8 cellular contexts compared by ENCODE assay signal in the genomic region with DNA sequence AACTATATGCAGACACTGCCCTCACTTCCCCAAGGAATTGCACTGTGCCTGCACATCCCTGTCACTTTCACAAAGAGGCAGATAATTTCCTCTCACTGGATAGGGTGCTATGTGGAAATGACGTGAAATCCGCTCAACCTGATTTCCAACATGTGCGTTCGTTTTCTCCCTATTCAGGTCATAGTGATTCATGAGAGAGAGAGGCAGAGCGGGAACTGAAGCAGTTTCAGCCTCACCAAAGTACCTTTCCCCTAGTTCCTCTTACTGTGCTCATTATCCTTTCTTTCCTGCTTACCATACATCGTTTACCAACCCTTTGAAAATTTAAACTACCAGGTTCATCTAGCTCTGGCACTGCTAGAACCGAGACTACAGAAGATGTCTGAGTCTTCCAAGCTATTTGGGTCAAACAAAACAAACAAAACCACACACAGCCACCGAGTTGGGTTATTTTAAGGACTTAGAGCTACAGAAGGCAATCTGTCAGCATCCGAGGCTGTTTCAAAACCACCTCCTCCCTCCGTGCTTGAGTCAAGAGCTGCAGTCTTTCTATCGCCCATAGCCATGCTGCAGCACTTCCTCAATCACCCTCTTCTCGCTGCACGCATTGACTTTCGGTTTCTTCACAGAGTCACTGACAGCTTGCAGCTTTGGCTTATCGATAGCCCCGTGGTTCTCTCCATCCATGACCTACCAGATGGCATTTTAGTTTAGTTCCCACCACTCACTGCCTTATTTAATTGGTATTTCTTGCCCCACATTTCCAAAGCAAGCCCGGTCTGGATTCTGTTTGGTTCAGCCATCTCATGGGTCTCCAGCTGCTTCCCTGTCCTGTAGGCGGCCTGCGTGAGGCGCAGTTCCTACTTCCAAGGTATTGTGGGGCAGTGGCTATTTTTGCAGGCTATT.
A peak's percentile ranks its signal among the peaks of the same experiment; 100 is the strongest.
DNase-seq lines count a peak whose midpoint lies in the region; ATAC-seq, FAIRE-seq and TF ChIP-seq lines count a peak whose summit lies in the region.

No MANE protein-coding gene starts in this region.

- no peak overlapping the region for H3K4me3 Mint-ChIP-seq in Calu3 (ENCODE audit: low read depth, unreplicated experiment)

- no peaks in the 10 kb centered on the region for H3K27me3 Mint-ChIP-seq in Calu3 (ENCODE audit: unreplicated experiment)

- no TSS peak for BruUV-seq in Calu3 (replicated peaks; lab: Mats Ljungman, UMichigan)

- H3K36me3 Mint-ChIP-seq in Calu3 (ENCODE audit: insufficient read depth, unreplicated experiment) = no peaks in the 10 kb centered on the region

- peak overlapping the region; percentile 47 for H3K4me3 ChIP-seq in fibroblast of villous mesenchyme (ENCODE audit: low read depth, low read length)
- H3K4me3 ChIP-seq in small intestine (ENCODE audit: low read depth in 1 of 2, low read length in 2 of 2) = peak overlapping the region in 1 of 2 donors; percentile 47

- peak overlapping the region; percentile 55 to 62 for H3K27ac ChIP-seq in small intestine (ENCODE audit: low read depth in 1 of 2, low read length in 1 of 2)

- TF ChIP-seq CTCF in fibroblast of villous mesenchyme (IDR thresholded peaks at IDR 0.05; ENCODE audit: insufficient read depth, low read depth, low read length) = peak; percentile 28
- no peak for TF ChIP-seq CTCF in Calu3 (IDR thresholded peaks at IDR 0.05; ENCODE audit: unreplicated experiment)

- no peaks in the 10 kb centered on the region for H3K27me3 ChIP-seq in small intestine (ENCODE audit: control insufficient read depth in 2 of 2, insufficient read depth in 2 of 2, low read length in 2 of 2)

- no peaks in the 10 kb centered on the region for H3K4me1 Mint-ChIP-seq in Calu3 (ENCODE audit: low read depth, unreplicated experiment)

- no peaks in the 10 kb centered on the region for H3K36me3 ChIP-seq in small intestine (ENCODE audit: control insufficient read depth in 2 of 2, insufficient read depth in 2 of 2, low read length in 2 of 2)

- ATAC-seq in GM19023 (IDR thresholded peaks at IDR 0.05; ENCODE audit: unreplicated experiment) = peak; percentile 96
- ATAC-seq in HG03139 (IDR thresholded peaks at IDR 0.05; ENCODE audit: unreplicated experiment) = peak; percentile 97

- CTCF ChIA-PET in Calu3 (lab: Charles Lee) = no interaction called here

- no peak for FAIRE-seq in small intestine (lab: Jason Lieb, UNC)

- no peaks in the 10 kb centered on the region for H3K4me1 ChIP-seq in small intestine (ENCODE audit: control insufficient read depth in 2 of 2, insufficient read depth in 1 of 2, low read depth in 1 of 2, low read length in 1 of 2)

- H3K27ac Mint-ChIP-seq in Calu3 (ENCODE audit: unreplicated experiment) = no peak overlapping the region

- peak; percentile 41 for DNase-seq in AG08396 (ENCODE audit: low spot score)
- DNase-seq in NCI-H774 (lab: John Stamatoyannopoulos, UW) = peak; percentile 92
- DNase-seq in activated CD8-positive, alpha-beta memory T cell treated with anti-CD3 and anti-CD28 coated beads, Interleukin-2, amount 50 U/mL, for 24 hours (ENCODE audit: extremely low read depth) = peak; percentile 2
- peak; percentile 8 for DNase-seq in fibroblast of villous mesenchyme (ENCODE audit: low read depth)
- peak; percentile 63 for DNase-seq in small intestine
- DNase-seq in Calu3 = no peak

- intact Hi-C loops in Calu3 (cut with micrococcal nuclease; ENCODE audit: unreplicated experiment) = no loop called here

- no peaks in the 10 kb centered on the region for H3K9me3 Mint-ChIP-seq in Calu3 (ENCODE audit: low read depth, unreplicated experiment)

- H3K9me3 ChIP-seq in small intestine (ENCODE audit: control insufficient read depth, low read depth) = no peaks in the 10 kb centered on the region

- WGBS in small intestine, 3 donors = 51 to 58% (median 56%) methylated on average over 20 of the region's 20 CpGs
